Comparison of ENCODE assay signal across 8 cellular contexts in genomic region chr14:91061309-91061887, GRCh38.
DNase-seq lines count a peak whose midpoint lies in the region; ATAC-seq and TF ChIP-seq lines count a peak whose summit lies in the region.

No MANE protein-coding gene starts in this region.

- H3K27me3 ChIP-seq in DOHH2 (ENCODE audit: control insufficient read depth, low read length) (no peaks in the 10 kb centered on the region), rectal smooth muscle tissue (ENCODE audit: control insufficient read depth, insufficient read depth, low read length) (no peaks in the 10 kb centered on the region)

- H3K79me2 ChIP-seq in DOHH2 (ENCODE audit: control insufficient read depth, low read length) = peaks cover 31% of the 10 kb centered on the region

- peaks cover 2% of the 10 kb centered on the region; the same call in 1 of the 2 replicates for H3F3A ChIP-seq in DOHH2 (ENCODE audit: control insufficient read depth, insufficient read depth)

- TF ChIP-seq CTCF in DOHH2 (IDR thresholded peaks at IDR 0.05; ENCODE audit: low read depth, low read length, poor library complexity, severe bottlenecking) = no peak
- TF ChIP-seq CTCF in epithelial cell of esophagus (IDR thresholded peaks at IDR 0.05; ENCODE audit: insufficient read depth, low read depth, low read length, missing control alignments) = no peak

- H3K36me3 ChIP-seq in DOHH2 (ENCODE audit: control insufficient read depth, low read length) (peaks cover 4% of the 10 kb centered on the region; the same call in 1 of the 2 replicates), rectal smooth muscle tissue (ENCODE audit: control insufficient read depth, insufficient read depth, low read length) (no peaks in the 10 kb centered on the region)

- H3K4me3 ChIP-seq in DOHH2 (ENCODE audit: low read length) (peak overlapping the region; percentile 79), epithelial cell of esophagus (ENCODE audit: low read length) (peak overlapping the region; percentile 58), rectal smooth muscle tissue (ENCODE audit: low read length) (peak overlapping the region; percentile 70)

- no peak overlapping the region for H3K9ac ChIP-seq in rectal smooth muscle tissue (ENCODE audit: low read length)

- H3K4me1 ChIP-seq in DOHH2 (ENCODE audit: control insufficient read depth, low read length) (peaks cover 32% of the 10 kb centered on the region), rectal smooth muscle tissue (ENCODE audit: control insufficient read depth, insufficient read depth, low read length) (peaks cover 19% of the 10 kb centered on the region)

- peak overlapping the region; percentile 91 for H3K4me2 ChIP-seq in DOHH2 (ENCODE audit: low read length)

- peaks cover 3% of the 10 kb centered on the region; the same call in 1 of the 2 replicates for H3K9me3 ChIP-seq in DOHH2 (ENCODE audit: control insufficient read depth, insufficient read depth, low read length)

- no peaks in the 10 kb centered on the region for H4K20me1 ChIP-seq in DOHH2 (ENCODE audit: control insufficient read depth, insufficient read depth, low read depth, low read length)

- DNase-seq in NCI-H82 (lab: John Stamatoyannopoulos, UW) (peak; percentile 50), epithelial cell of esophagus (ENCODE audit: low read depth) (no peak), SKM-1 (lab: John Stamatoyannopoulos, UW; ENCODE audit: unreplicated experiment) (no peak), kidney tubule cell (ENCODE audit: low spot score) (no peak)

- peak overlapping the region; percentile 59 for H3K27ac ChIP-seq in DOHH2 (ENCODE audit: low read depth, low read length)
- H3K27ac ChIP-seq in rectal smooth muscle tissue (ENCODE audit: low read depth, low read length) = peak overlapping the region; percentile 80

- no peak for ATAC-seq in GM21360 (IDR thresholded peaks at IDR 0.05; ENCODE audit: unreplicated experiment)
- no peak for ATAC-seq in HG03159 (IDR thresholded peaks at IDR 0.05; ENCODE audit: unreplicated experiment)

- no peaks in the 10 kb centered on the region for H3K9me2 ChIP-seq in DOHH2 (replicated peaks; ENCODE audit: control insufficient read depth, low read length)
